ENCODE assay signal across 21 cellular contexts in genomic region chr9:93862877-93863545, GRCh38.
DNase-seq lines count a peak whose midpoint lies in the region; ATAC-seq, FAIRE-seq and TF ChIP-seq lines count a peak whose summit lies in the region.
"Had no signal": no experiment of that assay in that cellular context is flagged by ENCODE, and none has a peak within 500 bp of the region (broad histone marks: within the 10 kb centered on the region; RNA-seq: fewer than 3 reads in every experiment).

No MANE protein-coding gene starts in this region.

- H3K36me3 ChIP-seq in endodermal cell (ENCODE audit: control insufficient read depth, insufficient read depth, low read length): no peaks in the 10 kb centered on the region
- H3K36me3 ChIP-seq: BLaER1, HAP-1 had no signal

- H3K4me1 ChIP-seq in A549: no peaks in the 10 kb centered on the region
- no peaks in the 10 kb centered on the region for H3K4me1 ChIP-seq in endodermal cell (ENCODE audit: control insufficient read depth, insufficient read depth, low read length)
- H3K4me1 ChIP-seq: BLaER1, Caco-2, HAP-1 had no signal

- CTCF ChIA-PET in A549 (lab: Yijun Ruan, JAX) (interaction anchor here (1.3 to 1.4 kb wide), 3 partner anchors 13 to 35 kb away, joined by 4 read pairs; no protein-coding TSS in a partner anchor), GM10248 (lab: Yijun Ruan, JAX) (interaction anchor here (1.4 kb wide), 1 partner anchor 38 kb away, joined by 3 read pairs; no protein-coding TSS in a partner anchor)

- DNase-seq in A549 (ENCODE audit: low read depth in 1 of 2, low spot score in 1 of 2): no peak
- DNase-seq in GM10248 (ENCODE audit: extremely low spot score): peak; percentile 8
- DNase-seq in endodermal cell: peak; percentile 34
- no peak for DNase-seq in ecto neural progenitor cell (ENCODE audit: low spot score)
- DNase-seq in GM20000 (ENCODE audit: low spot score): no peak
- DNase-seq: Caco-2; CD4-positive, CD25-positive, alpha-beta regulatory T cell; CD8-positive, alpha-beta T cell; DMS153; DND-41; GOT3; HFFc6 had no signal

- peaks cover 2% of the 10 kb centered on the region for H3K27me3 Mint-ChIP-seq in endodermal cell (ENCODE audit: insufficient read depth)

- no peak overlapping the region for H3K4me3 Mint-ChIP-seq in endodermal cell
- H3K4me3 Mint-ChIP-seq: B cell; CD4-positive, CD25-positive, alpha-beta regulatory T cell; CD8-positive, alpha-beta T cell; HFFc6 had no signal

- no peak overlapping the region for H3K27ac ChIP-seq in A549
- no peak overlapping the region for H3K27ac ChIP-seq in endodermal cell (ENCODE audit: low read depth, low read length)
- H3K27ac ChIP-seq: BLaER1, C4-2B had no signal

- H3K36me3 Mint-ChIP-seq in endodermal cell (ENCODE audit: low read depth): no peaks in the 10 kb centered on the region
- H3K36me3 Mint-ChIP-seq: CD4-positive, CD25-positive, alpha-beta regulatory T cell; CD8-positive, alpha-beta T cell had no signal

- TF ChIP-seq POLR2A in A549 (IDR thresholded peaks at IDR 0.05; ENCODE audit: low read length): no peak

- no peak for TF ChIP-seq EP300 in A549 (IDR thresholded peaks at IDR 0.05)

- no peak for ATAC-seq in A549
- ATAC-seq in GM21576 (IDR thresholded peaks at IDR 0.05; ENCODE audit: unreplicated experiment): no peak
- ATAC-seq: CD8-positive, alpha-beta T cell; GM12878 had no signal

- no peak overlapping the region for H3K27ac Mint-ChIP-seq in endodermal cell
- H3K27ac Mint-ChIP-seq: B cell; CD4-positive, CD25-positive, alpha-beta regulatory T cell; CD8-positive, alpha-beta T cell; HFFc6 had no signal

- no peak for FAIRE-seq in A549 (lab: Jason Lieb, UNC)
- FAIRE-seq: G401.6, GM12878, GM19239, H54 had no signal

- H3K4me3 ChIP-seq in A549: no peak overlapping the region
- no peak overlapping the region for H3K4me3 ChIP-seq in endodermal cell (ENCODE audit: low read length)
- H3K4me3 ChIP-seq: BLaER1, GM12878, HAP-1 had no signal

- H3K4me2 ChIP-seq in A549: no peak overlapping the region
- H3K4me2 ChIP-seq: BLaER1 had no signal

- TF ChIP-seq CTCF in A549 (IDR thresholded peaks at IDR 0.05): no peak
- no peak for TF ChIP-seq CTCF in GM10248 (IDR thresholded peaks at IDR 0.05; ENCODE audit: control extremely low read depth, extremely low read depth, low read depth, missing control alignments)
- TF ChIP-seq CTCF in endodermal cell (conservative IDR thresholded peaks at IDR 0.05): no peak
- TF ChIP-seq CTCF in GM20000 (IDR thresholded peaks at IDR 0.05; ENCODE audit: extremely low read depth, missing control alignments): no peak

- TF ChIP-seq RAD21 in A549 (conservative IDR thresholded peaks at IDR 0.05 in 1 of 2, IDR thresholded peaks at IDR 0.05 in 1 of 2): no peak

- no peaks in the 10 kb centered on the region for H3K9me3 Mint-ChIP-seq in endodermal cell
- H3K9me3 Mint-ChIP-seq: CD8-positive, alpha-beta T cell had no signal

- no peak overlapping the region for H3K9ac ChIP-seq in endodermal cell (ENCODE audit: extremely low read depth, low read length, poor library complexity, severe bottlenecking)
- H3K9ac ChIP-seq: BLaER1 had no signal

- no peaks in the 10 kb centered on the region for H3K27me3 ChIP-seq in endodermal cell (ENCODE audit: control insufficient read depth, insufficient read depth, low read length, poor library complexity, severe bottlenecking)
- H3K27me3 ChIP-seq: BLaER1 had no signal

- no peaks in the 10 kb centered on the region for H3K4me1 Mint-ChIP-seq in endodermal cell
- H3K4me1 Mint-ChIP-seq: B cell had no signal

- POLR2A ChIA-PET in A549 (lab: Yijun Ruan, JAX) (no interaction called here), GM10248 (lab: Yijun Ruan, JAX) (no interaction called here)

- H3K9me3 ChIP-seq in A549: no peaks in the 10 kb centered on the region
- no peaks in the 10 kb centered on the region for H3K9me3 ChIP-seq in endodermal cell (ENCODE audit: control insufficient read depth, low read length)
- H3K9me3 ChIP-seq: BLaER1, Caco-2, HAP-1 had no signal

- WGBS in A549 (ENCODE audit: missing lambda C conversion rate): 36% methylated on average over 6 of the region's 7 CpGs
- WGBS in endodermal cell (ENCODE audit: insufficient coverage in 1 of 2, insufficient read length in 1 of 2), 2 experiments: 93% methylated on average over 4 to 6 of the region's 7 CpGs

TF ChIP-seq in A549, 52 proteins besides CTCF, POLR2A, EP300 and RAD21:
- peak; percentile 56 for TF ChIP-seq MAFK (IDR thresholded peaks at IDR 0.05; ENCODE audit: partially characterized antibody)
- no peak for TF ChIP-seq BHLHE40 (IDR thresholded peaks at IDR 0.05; ENCODE audit: low read depth, low read length)

Comparison
In these comparisons a context has a peak if more than half of its experiments do, and no peak if none do; other contexts are left out.
1. DNase-seq: peak in GM10248 (single experiment) and endodermal cell (single experiment); none in A549 (0 of 2), ecto neural progenitor cell (single experiment) and GM20000 (single experiment).